12 cellular contexts compared by ENCODE assay signal in genomic region chr3:112407214-112407887, GRCh38.
A peak's percentile ranks its signal among the peaks of the same experiment; 100 is the strongest.
DNase-seq lines count a peak whose midpoint lies in the region; ATAC-seq and TF ChIP-seq lines count a peak whose summit lies in the region.
"Had no signal": no experiment of that assay in that cellular context is flagged by ENCODE, and none has a peak within 500 bp of the region (broad histone marks: within the 10 kb centered on the region; RNA-seq: fewer than 3 reads in every experiment).

No MANE protein-coding gene starts in this region.

- H3K36me3 ChIP-seq in ascending aorta = no peaks in the 10 kb centered on the region
- H3K36me3 ChIP-seq in neural progenitor cell = no peaks in the 10 kb centered on the region
- no peaks in the 10 kb centered on the region for H3K36me3 ChIP-seq in upper lobe of right lung

- H3K27me3 ChIP-seq in ascending aorta (no peaks in the 10 kb centered on the region), neural progenitor cell (no peaks in the 10 kb centered on the region), upper lobe of right lung (no peaks in the 10 kb centered on the region)

- no peaks in the 10 kb centered on the region for H3K9me3 Mint-ChIP-seq in neural progenitor cell
- H3K9me3 Mint-ChIP-seq: CD8-positive, alpha-beta T cell; effector memory CD8-positive, alpha-beta T cell had no signal

- no peaks in the 10 kb centered on the region for H4K20me1 ChIP-seq in neural progenitor cell (ENCODE audit: low read depth)

- H3K4me3 Mint-ChIP-seq in neural progenitor cell = no peak overlapping the region
- H3K4me3 Mint-ChIP-seq: CD8-positive, alpha-beta T cell; effector memory CD8-positive, alpha-beta T cell had no signal

- H3K4me1 Mint-ChIP-seq in neural progenitor cell = peaks cover 3% of the 10 kb centered on the region

- peak overlapping the region; percentile 98 for H2AFZ ChIP-seq in neural progenitor cell (replicated peaks)

- H3K27me3 Mint-ChIP-seq in neural progenitor cell (ENCODE audit: insufficient read depth, low read depth) = peaks cover 2% of the 10 kb centered on the region
- H3K27me3 Mint-ChIP-seq: effector memory CD8-positive, alpha-beta T cell had no signal

- peaks cover 4 to 24% of the 10 kb centered on the region in 2 donors for H3K4me1 ChIP-seq in ascending aorta
- peaks cover 6% of the 10 kb centered on the region for H3K4me1 ChIP-seq in neural progenitor cell
- H3K4me1 ChIP-seq in upper lobe of right lung = no peaks in the 10 kb centered on the region

- H3K4me2 ChIP-seq in neural progenitor cell = no peak overlapping the region

- H3K4me3 ChIP-seq in ascending aorta (no peak overlapping the region), neural progenitor cell (no peak overlapping the region), upper lobe of right lung (no peak overlapping the region)

- H3K9ac ChIP-seq in neural progenitor cell = no peak overlapping the region

- intact Hi-C loops in ascending aorta (cut with DNase I) (no loop called here), upper lobe of right lung (cut with DNase I) (no loop called here)

- no peaks in the 10 kb centered on the region for H3K36me3 Mint-ChIP-seq in neural progenitor cell
- H3K36me3 Mint-ChIP-seq: CD8-positive, alpha-beta T cell had no signal

- H3F3A ChIP-seq in neural progenitor cell (ENCODE audit: low read depth) = no peaks in the 10 kb centered on the region

- DNase-seq in ascending aorta (ENCODE audit: low spot score in 2 of 2) = no peak
- no peak for DNase-seq in neural progenitor cell (ENCODE audit: low spot score)
- no peak for DNase-seq in upper lobe of right lung
- no peak for DNase-seq in middle frontal gyrus (ENCODE audit: extremely low spot score, low spot score)
- DNase-seq in T1000 (lab: John Stamatoyannopoulos, UW) = no peak
- DNase-seq: CD8-positive, alpha-beta T cell; effector memory CD8-positive, alpha-beta T cell; NCI-H1417; SHP77 had no signal

- peak overlapping the region; percentile 72 to 75 for H3K27ac ChIP-seq in ascending aorta
- no peak overlapping the region for H3K27ac ChIP-seq in neural progenitor cell
- H3K27ac ChIP-seq in upper lobe of right lung = no peak overlapping the region

- H3K79me2 ChIP-seq in neural progenitor cell (ENCODE audit: low read depth) = no peaks in the 10 kb centered on the region

- peak overlapping the region; percentile 72 for H3K27ac Mint-ChIP-seq in neural progenitor cell
- H3K27ac Mint-ChIP-seq: CD8-positive, alpha-beta T cell; effector memory CD8-positive, alpha-beta T cell had no signal

- H3K9me3 ChIP-seq in ascending aorta (no peaks in the 10 kb centered on the region), neural progenitor cell (ENCODE audit: low read depth) (no peaks in the 10 kb centered on the region), upper lobe of right lung (no peaks in the 10 kb centered on the region)

- TF ChIP-seq CTCF in ascending aorta (IDR thresholded peaks at IDR 0.05) = no peak
- no peak for TF ChIP-seq CTCF in neural progenitor cell (IDR thresholded peaks at IDR 0.05)
- no peak for TF ChIP-seq CTCF in upper lobe of right lung (IDR thresholded peaks at IDR 0.05)

- ATAC-seq in GM18502 (IDR thresholded peaks at IDR 0.05; ENCODE audit: poor library complexity, unreplicated experiment) = peak; percentile 61
- ATAC-seq in HG02798 (IDR thresholded peaks at IDR 0.05; ENCODE audit: poor library complexity, unreplicated experiment) = peak; percentile 54
- no peak for ATAC-seq in upper lobe of right lung
- ATAC-seq in GM21381 (IDR thresholded peaks at IDR 0.05; ENCODE audit: unreplicated experiment) = no peak
- ATAC-seq: CD8-positive, alpha-beta T cell; effector memory CD8-positive, alpha-beta T cell had no signal

Comparison
In these comparisons a context has a peak if more than half of its experiments do, and no peak if none do; other contexts are left out.
1. ATAC-seq: peak in GM18502 (single experiment) and HG02798 (single experiment); none in upper lobe of right lung (single experiment) and GM21381 (single experiment).
2. H3K27ac ChIP-seq: peak in ascending aorta (2 of 2); none in neural progenitor cell (single experiment) and upper lobe of right lung (single experiment).